Comparison of ENCODE assay signal across 1 cellular context in genomic region chr5:157266286-157267007, GRCh38.
TF ChIP-seq lines count a peak whose summit lies in the region.

No MANE protein-coding gene starts in this region.

TF ChIP-seq in GM23338, 12 proteins besides CTCF, POLR2A, EP300 and RAD21:
- TF ChIP-seq ZNF462 (CRISPR knock-in tag; IDR thresholded peaks at IDR 0.05), result no peak
- TF ChIP-seq CREB1 (CRISPR knock-in tag; IDR thresholded peaks at IDR 0.05; ENCODE audit: low read depth), result no peak
